In genomic region chr20:17721802-17722486, GRCh38 we compare ENCODE assay signal across 14 cellular contexts. TPM values are rescaled to one million over a fixed set of nuclear protein-coding genes. Genes with fewer than 3 reads are reported as not detected.
DNase-seq lines count a peak whose midpoint lies in the region; ATAC-seq and TF ChIP-seq lines count a peak whose summit lies in the region.
"Had no signal": no experiment of that assay in that cellular context is flagged by ENCODE, and none has a peak within 500 bp of the region (broad histone marks: within the 10 kb centered on the region; RNA-seq: fewer than 3 reads in every experiment).

No MANE protein-coding gene starts in this region.

- H2AFZ ChIP-seq in HCT116 (ENCODE audit: low read depth, low read length, poor library complexity, severe bottlenecking): no peak overlapping the region

- H3K79me2 ChIP-seq in HCT116 (ENCODE audit: insufficient read depth, low read length): no peaks in the 10 kb centered on the region

- intact Hi-C loops in HCT116 (cut with micrococcal nuclease) (no loop called here), left lung (cut with DNase I) (no loop called here)

- H3K27me3 Mint-ChIP-seq in T-helper 17 cell: peaks cover 30% of the 10 kb centered on the region
- H3K27me3 Mint-ChIP-seq in stimulated activated memory B cell treated with anti-CD40 and anti-IgM and Interleukin-4, amounts not matched to agents 10 μg/mL and 1 μg/mL and 100 μg/mL, for 72 hours: peaks cover 36% of the 10 kb centered on the region

- RAD21 ChIA-PET in HCT116 (lab: Charles Lee; ENCODE audit: low non-redundant PET in 1 of 2, low total read pairs in 2 of 2, uncharacterized antibody in 2 of 2, unreplicated experiment in 2 of 2): no interaction called here

- CTCF ChIA-PET in HCT116 (lab: Charles Lee): no interaction called here

- POLR2A ChIA-PET in HCT116 (lab: Charles Lee): no interaction called here

- TF ChIP-seq RAD21 in HCT116 (IDR thresholded peaks at IDR 0.05; ENCODE audit: low read depth): peak; percentile 4; the same call in 1 of the 2 replicates

- H3K27ac Mint-ChIP-seq in T-helper 17 cell: no peak overlapping the region
- no peak overlapping the region for H3K27ac Mint-ChIP-seq in stimulated activated memory B cell treated with anti-CD40 and anti-IgM and Interleukin-4, amounts not matched to agents 10 μg/mL and 1 μg/mL and 100 μg/mL, for 72 hours
- H3K27ac Mint-ChIP-seq: stimulated activated naive CD8-positive, alpha-beta T cell treated with anti-CD3 and anti-CD28 coated beads, Interleukin-15, Interleukin-2, amounts not matched to agents 100 ng/mL and 50 ng/mL, for 24 hours had no signal

- no peak overlapping the region for H3K9ac ChIP-seq in HCT116 (ENCODE audit: low read length)

- H3K36me3 Mint-ChIP-seq in T-helper 17 cell (ENCODE audit: low read depth): no peaks in the 10 kb centered on the region
- H3K36me3 Mint-ChIP-seq in stimulated activated memory B cell treated with anti-CD40 and anti-IgM and Interleukin-4, amounts not matched to agents 10 μg/mL and 1 μg/mL and 100 μg/mL, for 72 hours: no peaks in the 10 kb centered on the region

- H3K4me1 Mint-ChIP-seq in T-helper 17 cell: no peaks in the 10 kb centered on the region
- H3K4me1 Mint-ChIP-seq in stimulated activated memory B cell treated with anti-CD40 and anti-IgM and Interleukin-4, amounts not matched to agents 10 μg/mL and 1 μg/mL and 100 μg/mL, for 72 hours: no peaks in the 10 kb centered on the region

- no peaks in the 10 kb centered on the region for H3K9me2 ChIP-seq in HCT116 (ENCODE audit: insufficient read depth)

- H3K36me3 ChIP-seq in HCT116 (ENCODE audit: control insufficient read depth in 1 of 2, insufficient read depth in 2 of 2, low read length in 2 of 2) (no peaks in the 10 kb centered on the region; a peak in 1 of 4 replicates), left lung (no peaks in the 10 kb centered on the region)

- no TSS peak for BruUV-seq in HCT116 (replicated peaks; lab: Mats Ljungman, UMichigan)

- no peak for TF ChIP-seq POLR2A in HCT116 (IDR thresholded peaks at IDR 0.05; ENCODE audit: borderline replicate concordance, extremely low read depth, insufficient read depth, insufficient read length)

- H3K4me2 ChIP-seq in HCT116 (ENCODE audit: low read length): no peak overlapping the region

- H3K27me3 ChIP-seq in HCT116 (ENCODE audit: insufficient read depth, low read length): no peaks in the 10 kb centered on the region
- H3K27me3 ChIP-seq in left lung: no peaks in the 10 kb centered on the region

- TF ChIP-seq CTCF in AG10803 (conservative IDR thresholded peaks at IDR 0.05; ENCODE audit: low read length) (peak; percentile 25), HCT116 (IDR thresholded peaks at IDR 0.05 in 2 of 3, conservative IDR thresholded peaks at IDR 0.05 in 1 of 3; ENCODE audit: borderline replicate concordance in 1 of 3, insufficient read depth in 1 of 3, low read depth in 2 of 3, low read length in 2 of 3) (peak in 2 of 3 experiments; percentile 6 to 34; a peak in 3 of 6 replicates), left lung (IDR thresholded peaks at IDR 0.05) (no peak)

- H3K27ac ChIP-seq in HCT116 (ENCODE audit: low read depth, low read length): no peak overlapping the region
- H3K27ac ChIP-seq in left lung: no peak overlapping the region

- H3K4me1 ChIP-seq in HCT116 (ENCODE audit: control insufficient read depth in 1 of 2, insufficient read depth in 2 of 2, low read length in 2 of 2): no peaks in the 10 kb centered on the region
- H3K4me1 ChIP-seq in left lung: no peaks in the 10 kb centered on the region

- H3K4me3 Mint-ChIP-seq in T-helper 17 cell: peak overlapping the region; percentile 31
- no peak overlapping the region for H3K4me3 Mint-ChIP-seq in stimulated activated memory B cell treated with anti-CD40 and anti-IgM and Interleukin-4, amounts not matched to agents 10 μg/mL and 1 μg/mL and 100 μg/mL, for 72 hours
- H3K4me3 Mint-ChIP-seq: stimulated activated naive CD8-positive, alpha-beta T cell treated with anti-CD3 and anti-CD28 coated beads, Interleukin-15, Interleukin-2, amounts not matched to agents 100 ng/mL and 50 ng/mL, for 24 hours had no signal

- no peak overlapping the region for H3K4me3 ChIP-seq in AG10803 (ENCODE audit: low read length)
- H3K4me3 ChIP-seq in HCT116 (replicated peaks in 1 of 2; ENCODE audit: low read depth in 1 of 2, low read length in 2 of 2): no peak overlapping the region
- H3K4me3 ChIP-seq in left lung: no peak overlapping the region

- H3K9me3 Mint-ChIP-seq in stimulated activated memory B cell treated with anti-CD40 and anti-IgM and Interleukin-4, amounts not matched to agents 10 μg/mL and 1 μg/mL and 100 μg/mL, for 72 hours: no peaks in the 10 kb centered on the region
- H3K9me3 Mint-ChIP-seq: stimulated activated naive CD8-positive, alpha-beta T cell treated with anti-CD3 and anti-CD28 coated beads, Interleukin-15, Interleukin-2, amounts not matched to agents 100 ng/mL and 50 ng/mL, for 24 hours had no signal

- peak; percentile 66 for ATAC-seq in HCT116
- no peak for ATAC-seq in T-helper 17 cell
- peak; percentile 21 for ATAC-seq in left lung
- no peak for ATAC-seq in stimulated activated memory B cell treated with anti-CD40 and anti-IgM and Interleukin-4, amounts not matched to agents 10 μg/mL and 1 μg/mL and 100 μg/mL, for 72 hours
- no peak for ATAC-seq in GM21515 (IDR thresholded peaks at IDR 0.05; ENCODE audit: unreplicated experiment)
- no peak for ATAC-seq in GM18870 (IDR thresholded peaks at IDR 0.05; ENCODE audit: unreplicated experiment)

- no peaks in the 10 kb centered on the region for H4K20me1 ChIP-seq in HCT116 (ENCODE audit: insufficient read depth)

- DNase-seq in AG10803 (ENCODE audit: low read depth): no peak
- peak; percentile 8 for DNase-seq in HCT116 (ENCODE audit: low read depth, low spot score)
- no peak for DNase-seq in T-helper 17 cell
- DNase-seq in left lung: no peak
- DNase-seq in hypothalamus (lab: John Stamatoyannopoulos, UW): no peak
- DNase-seq: activated CD4-positive, CD25-positive, alpha-beta regulatory T cell; activated T-cell treated with anti-CD3 and anti-CD28 coated beads, Interleukin-2, amount 50 U/mL, for 1 hour; NCI-H2107; stimulated activated CD4-positive, alpha-beta T cell treated with anti-CD3 and anti-CD28 coated beads, Interleukin-4, amount 100 ng/mL, for 24 hours had no signal

- H3K9me3 ChIP-seq in HCT116 (ENCODE audit: control insufficient read depth in 1 of 2, insufficient read depth in 1 of 2, low read depth in 1 of 2, low read length in 2 of 2): no peaks in the 10 kb centered on the region
- H3K9me3 ChIP-seq in T-helper 17 cell (ENCODE audit: control insufficient read depth, low read length, poor library complexity, severe bottlenecking): no peaks in the 10 kb centered on the region
- H3K9me3 ChIP-seq in left lung: no peaks in the 10 kb centered on the region

TF ChIP-seq in HCT116, 20 proteins besides CTCF, POLR2A, EP300 and RAD21:
- TF ChIP-seq SIN3A (IDR thresholded peaks at IDR 0.05; ENCODE audit: low read depth) (no peak), ZBTB33 (IDR thresholded peaks at IDR 0.05; ENCODE audit: extremely low read depth, insufficient replicate concordance, low read length) (no peak), SP1 (IDR thresholded peaks at IDR 0.05; ENCODE audit: low read depth) (no peak), TCF7L2 (IDR thresholded peaks at IDR 0.05; ENCODE audit: borderline replicate concordance, extremely low read depth, insufficient read depth, insufficient read length) (no peak)

RNA-seq across cellular contexts. Expression of gene BANF2, which starts 22.2 kb away (rescaled TPM):
- total RNA-seq in HCT116 (2021; ENCODE audit: unreplicated experiment) (not detected), T-helper 17 cell (not detected), left lung (not detected)
- not detected in 2 replicates for polyA plus RNA-seq in HCT116 (2012)
- total RNA-seq: RPMI7951 had no signal

RNA-seq across cellular contexts. Expression of gene RRBP1, which starts 39.9 kb away (rescaled TPM):
- total RNA-seq in HCT116 (2021; ENCODE audit: unreplicated experiment) (123 TPM), T-helper 17 cell (10 to 100 TPM; 31.4 to 37.8 TPM), left lung (100 to 1,000 TPM; 201 to 263 TPM)
- polyA plus RNA-seq in HCT116 (2012): 90.7 and 95.8 TPM in 2 replicates

Comparison
In these comparisons a context has a peak if more than half of its experiments do, and no peak if none do; other contexts are left out.
1. CTCF ChIP-seq: peak in AG10803 (single experiment) and HCT116 (2 of 3); none in left lung (0 of 2).
2. ATAC-seq: peak in HCT116 (single experiment) and left lung (single experiment); none in T-helper 17 cell (single experiment), stimulated activated memory B cell treated with anti-CD40 and anti-IgM and Interleukin-4, amounts not matched to agents 10 μg/mL and 1 μg/mL and 100 μg/mL, for 72 hours (single experiment), GM21515 (single experiment) and GM18870 (single experiment).